33 cellular contexts compared by ENCODE assay signal in genomic region chr4:83643036-83643435, GRCh38.
"Had no signal": no experiment of that assay in that cellular context is flagged by ENCODE, and none has a peak within 500 bp of the region (broad histone marks: within the 10 kb centered on the region; RNA-seq: fewer than 3 reads in every experiment).

No MANE protein-coding gene starts in this region.

- ATAC-seq: activated naive CD4-positive, alpha-beta T cell treated with anti-CD3 and anti-CD28 coated beads, Interleukin-2, amount 50 U/mL, for 72 hours; activated naive CD8-positive, alpha-beta T cell treated with anti-CD3 and anti-CD28 coated beads, Interleukin-2, amount 50 U/mL, for 24 hours; activated T-cell treated with anti-CD3 and anti-CD28 coated beads, Interleukin-2, amount 50 U/mL, for 4 hours; activated T-cell treated with anti-CD3 and anti-CD28 coated beads, Interleukin-2, amount 50 U/mL, for 72 hours; activated T-helper 17 cell treated with anti-CD3 and anti-CD28 coated beads, Interleukin-2, amount 50 U/mL, for 72 hours; body of pancreas had no signal

- FAIRE-seq: astrocyte, bronchial epithelial cell, colon had no signal

- H3K27ac ChIP-seq: adrenal gland, ascending aorta, body of pancreas, brain microvascular endothelial cell, breast epithelium, cardiac muscle cell had no signal

- H3K4me3 ChIP-seq: adrenal gland, ascending aorta, body of pancreas, breast epithelium, cardiac muscle cell had no signal

- H3K36me3 ChIP-seq: adrenal gland, ascending aorta, brain microvascular endothelial cell, breast epithelium, cardiac muscle cell had no signal

- DNase-seq: activated effector memory CD4-positive, alpha-beta T cell treated with anti-CD3 and anti-CD28 coated beads, Interleukin-2, amount 50 U/mL, for 16 hours; activated effector memory CD4-positive, alpha-beta T cell treated with Interleukin-2 at 50 U/mL for 16 hours; activated gamma-delta T cell; activated gamma-delta T cell treated with Interleukin-2 at 50 U/mL for 16 hours; activated naive CD4-positive, alpha-beta T cell; activated naive CD4-positive, alpha-beta T cell treated with anti-CD3 and anti-CD28 coated beads for 36 hours; activated naive CD4-positive, alpha-beta T cell treated with anti-CD3 and anti-CD28 coated beads, Interleukin-2, amount 10 ng/mL, durations not matched to agents 7 days and 5 days; activated naive CD4-positive, alpha-beta T cell treated with anti-CD3 and anti-CD28 coated beads, Interleukin-2, amount 50 U/mL, for 16 hours; activated naive CD4-positive, alpha-beta T cell treated with Interleukin-2 at 50 U/mL for 16 hours; activated naive CD8-positive, alpha-beta T cell treated with anti-CD3 and anti-CD28 coated beads for 36 hours; activated naive CD8-positive, alpha-beta T cell treated with anti-CD3 and anti-CD28 coated beads, Interleukin-2, amount 10 ng/mL, durations not matched to agents 7 days and 5 days; activated naive CD8-positive, alpha-beta T cell treated with anti-CD3 and anti-CD28 coated beads, Interleukin-2, amount 50 U/mL, for 24 hours; activated T-cell treated with anti-CD3 and anti-CD28 coated beads, Interleukin-2, amount 50 U/mL, for 24 hours; activated T-cell treated with anti-CD3 and anti-CD28 coated beads, Interleukin-2, amount 50 U/mL, for 4 hours; activated T-cell treated with anti-CD3 and anti-CD28 coated beads, Interleukin-2, amount 50 U/mL, for 48 hours; activated T-cell treated with anti-CD3 and anti-CD28 coated beads, Interleukin-2, amount 50 U/mL, for 72 hours; adrenal gland; amniotic stem cell; anterior cingulate cortex; aorta; body of pancreas; brain microvascular endothelial cell; caudate nucleus; central memory CD4-positive, alpha-beta T cell; cerebellar nuclear complex had no signal

- H3K4me1 ChIP-seq: adrenal gland, body of pancreas, breast epithelium had no signal

- H3K9me3 ChIP-seq: adrenal gland, ascending aorta, body of pancreas, breast epithelium had no signal

- H3K27me3 ChIP-seq: adrenal gland, ascending aorta, brain microvascular endothelial cell, breast epithelium had no signal
